2 cellular contexts compared by ENCODE assay signal in genomic region chr4:174516345-174516744, GRCh38.
TF ChIP-seq lines count a peak whose summit lies in the region.

No MANE protein-coding gene starts in this region.

TF ChIP-seq in liver, 16 proteins besides CTCF, POLR2A, EP300 and RAD21 (continued from another document):
- TF ChIP-seq MAX (IDR thresholded peaks at IDR 0.05) (no peak), FOXA2 (IDR thresholded peaks at IDR 0.05) (no peak), GABPA (IDR thresholded peaks at IDR 0.05 in 1 of 2, conservative IDR thresholded peaks at IDR 0.05 in 1 of 2) (no peak)

TF ChIP-seq in HepG2, 621 proteins besides CTCF, POLR2A, EP300 and RAD21 (continued from another document):
- no peak for TF ChIP-seq ETS1 (CRISPR knock-in tag; IDR thresholded peaks at IDR 0.05)
- TF ChIP-seq AHR (CRISPR knock-in tag; IDR thresholded peaks at IDR 0.05): no peak
- no peak for TF ChIP-seq DNMT3B (CRISPR knock-in tag; conservative IDR thresholded peaks at IDR 0.05)
- no peak for TF ChIP-seq LCORL (IDR thresholded peaks at IDR 0.05)
- TF ChIP-seq LCORL (CRISPR knock-in tag; IDR thresholded peaks at IDR 0.05): no peak
- no peak for TF ChIP-seq MAF1 (CRISPR knock-in tag; IDR thresholded peaks at IDR 0.05; ENCODE audit: borderline replicate concordance)
- no peak for TF ChIP-seq ZNF556 (CRISPR knock-in tag; IDR thresholded peaks at IDR 0.05; ENCODE audit: borderline replicate concordance)
TF ChIP-seq in HepG2: peak in this region for 0.
